Comparison of ENCODE assay signal across 13 cellular contexts in the genomic region with DNA sequence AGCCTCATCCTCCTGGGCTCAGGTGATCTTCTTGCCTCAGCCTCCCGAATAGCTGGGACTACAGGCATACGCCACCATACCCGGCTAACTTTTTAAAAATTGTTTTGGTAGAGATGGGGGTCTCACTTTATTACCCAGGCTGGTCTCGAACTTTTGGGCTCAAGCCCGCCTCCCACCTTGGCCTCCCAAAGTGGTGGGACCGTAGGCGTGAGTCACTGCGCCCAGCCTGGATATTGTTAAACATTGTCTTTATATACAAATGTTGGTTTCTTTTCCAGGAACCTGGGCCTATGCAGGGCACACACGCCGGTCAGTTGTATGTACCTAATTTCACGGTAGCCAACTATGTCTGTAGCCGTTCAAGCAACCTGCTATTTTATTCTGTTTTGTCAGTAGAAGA.
DNase-seq lines count a peak whose midpoint lies in the region; ATAC-seq and TF ChIP-seq lines count a peak whose summit lies in the region.
"Had no signal": no experiment of that assay in that cellular context is flagged by ENCODE, and none has a peak within 500 bp of the region (broad histone marks: within the 10 kb centered on the region; RNA-seq: fewer than 3 reads in every experiment).

No MANE protein-coding gene starts in this region.

- BruUV-seq in A673 (replicated peaks; lab: Mats Ljungman, UMichigan) = no TSS peak

- 91% methylated on average over 12 of the region's 12 CpGs for WGBS in heart right ventricle, 2 donors
- 95 to 97% methylated on average over 12 of the region's 12 CpGs for WGBS in sigmoid colon, 2 donors

- no peak overlapping the region for H3K4me3 ChIP-seq in AG04450 (ENCODE audit: low read depth, low read length)
- no peak overlapping the region for H3K4me3 ChIP-seq in SJCRH30
- no peak overlapping the region for H3K4me3 ChIP-seq in heart right ventricle
- H3K4me3 ChIP-seq in sigmoid colon = no peak overlapping the region
- H3K4me3 ChIP-seq in A673 (ENCODE audit: low read depth, low read length, poor library complexity, severe bottlenecking) = no peak overlapping the region

- no peak for TF ChIP-seq EP300 in sigmoid colon (IDR thresholded peaks at IDR 0.05)

- intact Hi-C loops in heart right ventricle (cut with DNase I) = loop anchor here in 2 of 10 donors (5.0 kb wide), 1 partner anchor 59 kb away; a partner anchor contains a TSS
- intact Hi-C loops in sigmoid colon (cut with DNase I) = loop anchor here (2.0 kb wide), 1 partner anchor 61 kb away; a partner anchor contains a TSS
- intact Hi-C loops in A673 (cut with micrococcal nuclease; ENCODE audit: unreplicated experiment) = no loop called here

- H3K9me3 ChIP-seq in AG04450 (ENCODE audit: control insufficient read depth, insufficient read depth, low read length) (no peaks in the 10 kb centered on the region; the same call in 1 of the 2 replicates), SJCRH30 (replicated peaks) (no peaks in the 10 kb centered on the region), heart right ventricle (no peaks in the 10 kb centered on the region), sigmoid colon (no peaks in the 10 kb centered on the region), A673 (ENCODE audit: low read depth, low read length, poor library complexity, severe bottlenecking) (no peaks in the 10 kb centered on the region)

- peaks cover 59% of the 10 kb centered on the region for H3K4me1 ChIP-seq in SJCRH30
- H3K4me1 ChIP-seq in heart right ventricle = peaks cover 29 to 84% (median 59%) of the 10 kb centered on the region in 9 donors
- H3K4me1 ChIP-seq in sigmoid colon = peaks cover 0 to 68% (median 52%) of the 10 kb centered on the region in 4 donors
- H3K4me1 ChIP-seq in A673 (ENCODE audit: insufficient read depth, low read length, poor library complexity, severe bottlenecking) = peaks cover 34% of the 10 kb centered on the region

- peaks cover 24% of the 10 kb centered on the region for H3K36me3 ChIP-seq in SJCRH30
- peaks cover 0 to 31% (median 0%) of the 10 kb centered on the region in 9 donors for H3K36me3 ChIP-seq in heart right ventricle
- H3K36me3 ChIP-seq in sigmoid colon = no peaks in the 10 kb centered on the region
- H3K36me3 ChIP-seq in A673 (ENCODE audit: insufficient read depth, low read length, poor library complexity, severe bottlenecking) = no peaks in the 10 kb centered on the region

- TF ChIP-seq POLR2A in sigmoid colon (IDR thresholded peaks at IDR 0.05) = no peak

- DNase-seq in AG04450 (ENCODE audit: low read depth, low spot score) (no peak), SJCRH30 (no peak), heart right ventricle (no peak), sigmoid colon (peak; percentile 53), A673 (ENCODE audit: low spot score) (no peak)
- no peak for DNase-seq in effector CD8-positive, alpha-beta T cell (lab: John Stamatoyannopoulos, UW)
- DNase-seq: activated CD8-positive, alpha-beta T cell treated with anti-CD3 and anti-CD28 coated beads for 36 hours; C1 segment of cervical spinal cord; effector CD4-positive, alpha-beta T cell; midbrain; T-helper 9 cell had no signal

- TF ChIP-seq CTCF in AG04450 (IDR thresholded peaks at IDR 0.05; ENCODE audit: low read depth, low read length) (no peak), heart right ventricle (IDR thresholded peaks at IDR 0.05) (no peak), sigmoid colon (IDR thresholded peaks at IDR 0.05) (no peak), A673 (conservative IDR thresholded peaks at IDR 0.05; ENCODE audit: low read depth, low read length) (no peak)

- ATAC-seq in heart right ventricle (no peak), HG03108 (IDR thresholded peaks at IDR 0.05; ENCODE audit: unreplicated experiment) (no peak), HG03175 (IDR thresholded peaks at IDR 0.05; ENCODE audit: unreplicated experiment) (no peak)
- ATAC-seq: activated CD8-positive, alpha-beta T cell treated with anti-CD3 and anti-CD28 coated beads for 36 hours had no signal

- H3K27me3 ChIP-seq in AG04450 (ENCODE audit: control insufficient read depth, insufficient read depth, low read length) (no peaks in the 10 kb centered on the region), SJCRH30 (no peaks in the 10 kb centered on the region), heart right ventricle (no peaks in the 10 kb centered on the region), sigmoid colon (no peaks in the 10 kb centered on the region), A673 (replicated peaks; ENCODE audit: insufficient read depth, low read depth, low read length, poor library complexity) (no peaks in the 10 kb centered on the region)

- POLR2A ChIA-PET in AG04450 (lab: Yijun Ruan, JAX) = interaction anchor here (0.9 to 1.1 kb wide), 2 partner anchors 13 to 16 kb away, joined by 3 read pairs; no protein-coding TSS in a partner anchor
- POLR2A ChIA-PET in A673 (lab: Charles Lee; ENCODE audit: low non-redundant PET) = no interaction called here

- peak overlapping the region; percentile 96 for H3K27ac ChIP-seq in AG04450 (ENCODE audit: low read depth, low read length)
- H3K27ac ChIP-seq in SJCRH30 = peak overlapping the region; percentile 87
- H3K27ac ChIP-seq in heart right ventricle = peak overlapping the region; percentile 78 to 97 (median 92)
- peak overlapping the region; percentile 77 to 88 (median 78) for H3K27ac ChIP-seq in sigmoid colon
- H3K27ac ChIP-seq in A673 (ENCODE audit: low read depth, low read length, poor library complexity, severe bottlenecking) = no peak overlapping the region

- CTCF ChIA-PET in AG04450 (lab: Charles Lee) = interaction anchor here (1.7 to 2.3 kb wide), 2 partner anchors 15 to 30 kb away, joined by 8 read pairs; no protein-coding TSS in a partner anchor
- CTCF ChIA-PET in A673 (lab: Charles Lee) = no interaction called here
